Comparison of ENCODE assay signal across 1 cellular context in genomic region chr5:73591102-73591695, GRCh38.
TF ChIP-seq lines count a peak whose summit lies in the region.

No MANE protein-coding gene starts in this region.

TF ChIP-seq in Ishikawa, 13 proteins besides CTCF, POLR2A, EP300 and RAD21 (continued from another document):
- TF ChIP-seq REST (IDR thresholded peaks at IDR 0.05; ENCODE audit: low read depth) (no peak), NFIC (IDR thresholded peaks at IDR 0.05) (no peak), CEBPB (IDR thresholded peaks at IDR 0.05) (no peak)
